Comparison of ENCODE assay signal across 8 cellular contexts in genomic region chr15:85858586-85859375, GRCh38.
DNase-seq lines count a peak whose midpoint lies in the region; ATAC-seq, FAIRE-seq and TF ChIP-seq lines count a peak whose summit lies in the region.

No MANE protein-coding gene starts in this region.

- peak; percentile 93 for ATAC-seq in HG02759 (IDR thresholded peaks at IDR 0.05; ENCODE audit: unreplicated experiment)

- H3K4me1 ChIP-seq in astrocyte (ENCODE audit: insufficient read depth, low read length) (no peaks in the 10 kb centered on the region), skeletal muscle tissue (ENCODE audit: control insufficient read depth in 3 of 3, insufficient read depth in 3 of 3, low read length in 3 of 3) (peaks cover 0 to 7% (median 4%) of the 10 kb centered on the region in 3 donors)

- H3K9me3 Mint-ChIP-seq in astrocyte (ENCODE audit: unreplicated experiment), result no peaks in the 10 kb centered on the region

- H3K4me2 ChIP-seq in astrocyte (ENCODE audit: low read length), result peak overlapping the region; percentile 71

- no peak overlapping the region for H3K27ac Mint-ChIP-seq in astrocyte (ENCODE audit: unreplicated experiment)

- H3K27me3 ChIP-seq in astrocyte (ENCODE audit: insufficient read depth, low read length), result peaks cover 2% of the 10 kb centered on the region
- H3K27me3 ChIP-seq in skeletal muscle tissue (ENCODE audit: control insufficient read depth in 3 of 3, insufficient read depth in 3 of 3, low read length in 3 of 3), result peaks cover 3 to 8% (median 6%) of the 10 kb centered on the region in 3 donors

- peak overlapping the region; percentile 70 for H2AFZ ChIP-seq in astrocyte (ENCODE audit: low read depth, low read length)

- H3K9me3 ChIP-seq in astrocyte (ENCODE audit: insufficient read depth, low read depth, low read length), result no peaks in the 10 kb centered on the region
- no peaks in the 10 kb centered on the region for H3K9me3 ChIP-seq in skeletal muscle tissue (ENCODE audit: control insufficient read depth in 3 of 3, low read length in 3 of 3)

- no peak for FAIRE-seq in astrocyte (lab: Jason Lieb, UNC)

- H3K9ac ChIP-seq in astrocyte (ENCODE audit: low read length) (no peak overlapping the region), skeletal muscle tissue (ENCODE audit: low read depth in 1 of 3, low read length in 3 of 3) (no peak overlapping the region)

- H3K4me3 ChIP-seq in astrocyte (ENCODE audit: insufficient read depth, low read depth, low read length), result no peak overlapping the region
- H3K4me3 ChIP-seq in skeletal muscle tissue (ENCODE audit: low read length in 3 of 3), result peak overlapping the region in 2 of 3 donors; percentile 11 to 35

- H3K27me3 Mint-ChIP-seq in astrocyte (ENCODE audit: low read depth, unreplicated experiment), result peaks cover 23% of the 10 kb centered on the region

- H3K79me2 ChIP-seq in astrocyte (ENCODE audit: insufficient read depth, low read length), result no peaks in the 10 kb centered on the region

- no peaks in the 10 kb centered on the region for H3K4me1 Mint-ChIP-seq in astrocyte (ENCODE audit: low read depth, unreplicated experiment)

- H3K4me3 Mint-ChIP-seq in astrocyte (ENCODE audit: unreplicated experiment), result peak overlapping the region; percentile 17

- peak; percentile 65 for TF ChIP-seq CTCF in astrocyte (IDR thresholded peaks at IDR 0.05; ENCODE audit: insufficient read depth, low read depth, low read length)

- H3K27ac ChIP-seq in astrocyte (ENCODE audit: low read depth, low read length), result no peak overlapping the region
- no peak overlapping the region for H3K27ac ChIP-seq in skeletal muscle tissue (ENCODE audit: low read depth, low read length)

- no peaks in the 10 kb centered on the region for H4K20me1 ChIP-seq in astrocyte (ENCODE audit: insufficient read depth, low read length)

- H3K36me3 ChIP-seq in astrocyte (ENCODE audit: insufficient read depth, low read length), result no peaks in the 10 kb centered on the region
- H3K36me3 ChIP-seq in skeletal muscle tissue (ENCODE audit: control insufficient read depth in 3 of 3, insufficient read depth in 3 of 3, low read length in 3 of 3), result no peaks in the 10 kb centered on the region

- H3K36me3 Mint-ChIP-seq in astrocyte (ENCODE audit: low read depth, unreplicated experiment), result no peaks in the 10 kb centered on the region

- DNase-seq in DMS79 treated with DMSO at 0.1 percent for 48 hours (lab: John Stamatoyannopoulos, UW) (peak; percentile 19), DMS79 (lab: John Stamatoyannopoulos, UW) (no peak), NCI-H1105 treated with DMSO at 0.1 percent for 48 hours (lab: John Stamatoyannopoulos, UW) (peak; percentile 45), T-helper 22 cell (ENCODE audit: low read depth) (peak; percentile 33), astrocyte (ENCODE audit: low read depth) (peak; percentile 29), iPS DF 4.7 (ENCODE audit: extremely low read depth, low spot score) (peak; percentile 71)
